ENCODE assay signal across 17 cellular contexts in genomic region chr3:147034359-147034758, GRCh38.
DNase-seq lines count a peak whose midpoint lies in the region; ATAC-seq and TF ChIP-seq lines count a peak whose summit lies in the region.
"Had no signal": no experiment of that assay in that cellular context is flagged by ENCODE, and none has a peak within 500 bp of the region (broad histone marks: within the 10 kb centered on the region; RNA-seq: fewer than 3 reads in every experiment).

No MANE protein-coding gene starts in this region.

- peak; percentile 4 for DNase-seq in ACHN
- no peak for DNase-seq in HCT116 (ENCODE audit: low read depth, low spot score)
- no peak for DNase-seq in WTC11 (ENCODE audit: low spot score)
- no peak for DNase-seq in NCI-H526 (lab: John Stamatoyannopoulos, UW)
- DNase-seq in T-helper 1 cell, result no peak
- DNase-seq: 8988T; C1 segment of cervical spinal cord; Calu3; CD4-positive, alpha-beta memory T cell; COR-L47; DMS53; DMS79 treated with DMSO at 0.1 percent for 48 hours; H9 had no signal

- in situ Hi-C loops in ACHN (cut with HindIII; ENCODE audit: low pct_ligation_motif_present, low pct_unique_long_range_greater_than_20kb, low sequenced_read_pairs), result no loop called here

- no peak overlapping the region for H3K4me3 Mint-ChIP-seq in WTC11
- H3K4me3 Mint-ChIP-seq: CD4-positive, alpha-beta memory T cell; GM23338; H9 had no signal

- no peak for TF ChIP-seq RAD21 in HCT116 (IDR thresholded peaks at IDR 0.05; ENCODE audit: low read depth)

- H3K27ac ChIP-seq in HCT116 (ENCODE audit: low read depth, low read length), result no peak overlapping the region
- H3K27ac ChIP-seq: A549 had no signal

- H3K9ac ChIP-seq in HCT116 (ENCODE audit: low read length), result no peak overlapping the region

- no peaks in the 10 kb centered on the region for H3K27me3 ChIP-seq in HCT116 (ENCODE audit: insufficient read depth, low read length)

- H3K36me3 Mint-ChIP-seq in WTC11, result peaks cover 10% of the 10 kb centered on the region
- H3K36me3 Mint-ChIP-seq: CD4-positive, alpha-beta memory T cell had no signal

- no peaks in the 10 kb centered on the region for H3K4me1 Mint-ChIP-seq in WTC11
- H3K4me1 Mint-ChIP-seq: CD4-positive, alpha-beta memory T cell; GM23338; H9 had no signal

- H3K4me2 ChIP-seq in HCT116 (ENCODE audit: low read length), result no peak overlapping the region
- H3K4me2 ChIP-seq: A549, GM23338 had no signal

- H3K36me3 ChIP-seq in HCT116 (ENCODE audit: control insufficient read depth in 1 of 2, insufficient read depth in 2 of 2, low read length in 2 of 2), result no peaks in the 10 kb centered on the region

- no peak overlapping the region for H3K4me3 ChIP-seq in HCT116 (replicated peaks in 1 of 2; ENCODE audit: low read depth in 1 of 2, low read length in 2 of 2)
- H3K4me3 ChIP-seq: A549, GM12878, GM23338 had no signal

- H4K20me1 ChIP-seq in HCT116 (ENCODE audit: insufficient read depth), result no peaks in the 10 kb centered on the region

- BruUV-seq in HCT116 (replicated peaks; lab: Mats Ljungman, UMichigan), result no TSS peak

- H3K79me2 ChIP-seq in HCT116 (ENCODE audit: insufficient read depth, low read length), result no peaks in the 10 kb centered on the region

- CTCF ChIA-PET in HCT116 (lab: Charles Lee) (no interaction called here), WTC11 (lab: Charles Lee) (no interaction called here)

- ATAC-seq in HCT116 (no peak), WTC11 (no peak), HG02885 (IDR thresholded peaks at IDR 0.05; ENCODE audit: poor library complexity, unreplicated experiment) (no peak)
- ATAC-seq: A549, GM12878, GM23338 had no signal

- intact Hi-C loops in HCT116 (cut with micrococcal nuclease), result no loop called here

- H2AFZ ChIP-seq in HCT116 (ENCODE audit: low read depth, low read length, poor library complexity, severe bottlenecking), result no peak overlapping the region
- H2AFZ ChIP-seq: GM23338 had no signal

- no peaks in the 10 kb centered on the region; the same call in 1 of the 2 replicates for H3K9me2 ChIP-seq in HCT116 (ENCODE audit: insufficient read depth)

- RAD21 ChIA-PET in HCT116 (lab: Charles Lee; ENCODE audit: low non-redundant PET in 1 of 2, low total read pairs in 2 of 2, uncharacterized antibody in 2 of 2, unreplicated experiment in 2 of 2), result no interaction called here

- no peak overlapping the region for H3K27ac Mint-ChIP-seq in WTC11
- H3K27ac Mint-ChIP-seq: CD4-positive, alpha-beta memory T cell; GM23338; H9 had no signal

- H3K27me3 Mint-ChIP-seq in WTC11 (ENCODE audit: low read depth), result no peaks in the 10 kb centered on the region; the same call in 1 of the 2 replicates
- H3K27me3 Mint-ChIP-seq: CD4-positive, alpha-beta memory T cell had no signal

- TF ChIP-seq CTCF in HCT116 (IDR thresholded peaks at IDR 0.05 in 2 of 3, conservative IDR thresholded peaks at IDR 0.05 in 1 of 3; ENCODE audit: borderline replicate concordance in 1 of 3, insufficient read depth in 1 of 3, low read depth in 2 of 3, low read length in 2 of 3) (no peak), WTC11 (IDR thresholded peaks at IDR 0.05) (no peak)

- TF ChIP-seq POLR2A in HCT116 (IDR thresholded peaks at IDR 0.05; ENCODE audit: borderline replicate concordance, extremely low read depth, insufficient read depth, insufficient read length), result no peak

- H3K9me3 Mint-ChIP-seq in WTC11, result peaks cover 20% of the 10 kb centered on the region

- POLR2A ChIA-PET in HCT116 (lab: Charles Lee), result no interaction called here
- POLR2A ChIA-PET in WTC11 (lab: Charles Lee), result no interaction called here

- no peaks in the 10 kb centered on the region for H3K4me1 ChIP-seq in HCT116 (ENCODE audit: control insufficient read depth in 1 of 2, insufficient read depth in 2 of 2, low read length in 2 of 2)
- H3K4me1 ChIP-seq: A549 had no signal

- peaks cover 3 to 8% of the 10 kb centered on the region in 2 experiments; a peak in 2 of 4 replicates for H3K9me3 ChIP-seq in HCT116 (ENCODE audit: control insufficient read depth in 1 of 2, insufficient read depth in 1 of 2, low read depth in 1 of 2, low read length in 2 of 2)

TF ChIP-seq in HCT116, 20 proteins besides CTCF, POLR2A, EP300 and RAD21:
- TF ChIP-seq ZFX (IDR thresholded peaks at IDR 0.05) (no peak), CBX3 (IDR thresholded peaks at IDR 0.05; ENCODE audit: low read depth) (peak; percentile 56; the same call in 1 of the 2 replicates)

TF ChIP-seq in WTC11, 78 proteins besides CTCF, POLR2A, EP300 and RAD21:
- no peak for TF ChIP-seq TCF7 (CRISPR knock-in tag; IDR thresholded peaks at IDR 0.05; ENCODE audit: low read depth)
- peak; percentile 97 for TF ChIP-seq ZNF317 (CRISPR knock-in tag; IDR thresholded peaks at IDR 0.05; ENCODE audit: borderline replicate concordance, low read depth)
